Comparison of ENCODE assay signal across 15 cellular contexts in the genomic region with DNA sequence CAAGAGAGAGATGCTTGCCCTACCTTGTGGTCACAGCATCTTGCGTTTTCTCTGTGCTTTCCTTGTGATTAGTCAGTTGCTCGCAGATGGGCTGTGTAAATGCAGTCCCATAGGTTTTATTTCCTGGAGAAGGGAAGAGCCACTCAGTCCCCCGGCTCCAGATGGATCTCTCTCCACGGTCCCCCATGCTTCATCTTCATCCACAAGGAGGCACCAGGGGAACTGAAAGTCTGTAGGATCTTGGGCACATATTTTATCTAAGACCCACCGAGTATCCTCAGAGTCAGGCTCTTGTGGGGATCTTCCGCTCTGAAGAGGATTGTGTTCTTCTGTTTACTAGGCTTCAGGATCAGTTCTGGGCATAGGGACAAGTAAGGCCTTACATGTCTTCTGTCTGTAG.
A peak's percentile ranks its signal among the peaks of the same experiment; 100 is the strongest.
DNase-seq lines count a peak whose midpoint lies in the region; ATAC-seq and TF ChIP-seq lines count a peak whose summit lies in the region.
"Had no signal": no experiment of that assay in that cellular context is flagged by ENCODE, and none has a peak within 500 bp of the region (broad histone marks: within the 10 kb centered on the region; RNA-seq: fewer than 3 reads in every experiment).

No MANE protein-coding gene starts in this region.

- H3K36me3 Mint-ChIP-seq in glutamatergic neuron (ENCODE audit: unreplicated experiment), result no peaks in the 10 kb centered on the region
- H3K36me3 Mint-ChIP-seq: CD14-positive monocyte; CD8-positive, alpha-beta T cell had no signal

- no peaks in the 10 kb centered on the region for H3K27me3 ChIP-seq in uterus

- H3K4me3 Mint-ChIP-seq in stimulated activated naive CD8-positive, alpha-beta T cell treated with anti-CD3 and anti-CD28 coated beads, Interleukin-15, amount 100 ng/mL, for 72 hours, result no peak overlapping the region
- peak overlapping the region; percentile 56 for H3K4me3 Mint-ChIP-seq in glutamatergic neuron (ENCODE audit: unreplicated experiment)
- H3K4me3 Mint-ChIP-seq: CD14-positive monocyte; CD8-positive, alpha-beta T cell had no signal

- H3K27ac ChIP-seq in uterus, result no peak overlapping the region
- H3K27ac ChIP-seq: A549 had no signal

- no peak overlapping the region for H3K4me3 ChIP-seq in uterus
- H3K4me3 ChIP-seq: A549 had no signal

- intact Hi-C loops in uterus (cut with DNase I; ENCODE audit: low total_unique reads), result no loop called here

- H3K27ac Mint-ChIP-seq in stimulated activated naive CD8-positive, alpha-beta T cell treated with anti-CD3 and anti-CD28 coated beads, Interleukin-15, amount 100 ng/mL, for 72 hours, result peak overlapping the region; percentile 28 to 82
- peak overlapping the region; percentile 76 for H3K27ac Mint-ChIP-seq in glutamatergic neuron (ENCODE audit: unreplicated experiment)
- H3K27ac Mint-ChIP-seq: CD14-positive monocyte; CD8-positive, alpha-beta T cell had no signal

- TF ChIP-seq POLR2A in uterus (IDR thresholded peaks at IDR 0.05), result no peak

- H3K4me1 ChIP-seq in uterus, result no peaks in the 10 kb centered on the region
- H3K4me1 ChIP-seq: A549 had no signal

- H3K9me3 ChIP-seq in uterus, result no peaks in the 10 kb centered on the region
- H3K9me3 ChIP-seq: A549 had no signal

- TF ChIP-seq CTCF in glutamatergic neuron (IDR thresholded peaks at IDR 0.05; ENCODE audit: partially characterized antibody, unreplicated experiment), result no peak
- TF ChIP-seq CTCF in uterus (IDR thresholded peaks at IDR 0.05), result no peak

- H3K4me1 Mint-ChIP-seq in stimulated activated naive CD8-positive, alpha-beta T cell treated with anti-CD3 and anti-CD28 coated beads, Interleukin-15, amount 100 ng/mL, for 72 hours, result no peaks in the 10 kb centered on the region
- peaks cover 21% of the 10 kb centered on the region for H3K4me1 Mint-ChIP-seq in glutamatergic neuron (ENCODE audit: low read depth, unreplicated experiment)
- H3K4me1 Mint-ChIP-seq: CD14-positive monocyte had no signal

- no peak for DNase-seq in stimulated activated naive CD8-positive, alpha-beta T cell treated with anti-CD3 and anti-CD28 coated beads, Interleukin-15, amount 100 ng/mL, for 72 hours
- no peak for DNase-seq in stimulated activated naive CD8-positive, alpha-beta T cell treated with anti-CD3 and anti-CD28 coated beads, Interleukin-15, Interleukin-2, amounts not matched to agents 100 U/mL and 50 U/mL, for 24 hours
- peak; percentile 17 for DNase-seq in NCI-H524 treated with DMSO at 0.1 percent for 48 hours (lab: John Stamatoyannopoulos, UW)
- no peak for DNase-seq in glutamatergic neuron
- no peak for DNase-seq in 8988T
- DNase-seq in uterus, result no peak
- DNase-seq: CD8-positive, alpha-beta T cell; COR-L47; DMS53; GF-D8; HCEC 1CT had no signal

- peaks cover 19% of the 10 kb centered on the region for H3K27me3 Mint-ChIP-seq in stimulated activated naive CD8-positive, alpha-beta T cell treated with anti-CD3 and anti-CD28 coated beads, Interleukin-15, amount 100 ng/mL, for 72 hours
- H3K27me3 Mint-ChIP-seq in glutamatergic neuron (ENCODE audit: unreplicated experiment), result no peaks in the 10 kb centered on the region

- no peaks in the 10 kb centered on the region for H3K36me3 ChIP-seq in uterus

- no peaks in the 10 kb centered on the region for H3K9me3 Mint-ChIP-seq in stimulated activated naive CD8-positive, alpha-beta T cell treated with anti-CD3 and anti-CD28 coated beads, Interleukin-15, amount 100 ng/mL, for 72 hours
- no peaks in the 10 kb centered on the region for H3K9me3 Mint-ChIP-seq in glutamatergic neuron (ENCODE audit: unreplicated experiment)
- H3K9me3 Mint-ChIP-seq: CD8-positive, alpha-beta T cell had no signal

- ATAC-seq in stimulated activated naive CD8-positive, alpha-beta T cell treated with anti-CD3 and anti-CD28 coated beads, Interleukin-15, amount 100 ng/mL, for 72 hours, result no peak
- no peak for ATAC-seq in stimulated activated naive CD8-positive, alpha-beta T cell treated with anti-CD3 and anti-CD28 coated beads, Interleukin-15, Interleukin-2, amounts not matched to agents 100 U/mL and 50 U/mL, for 24 hours
- no peak for ATAC-seq in GM21367 (IDR thresholded peaks at IDR 0.05; ENCODE audit: unreplicated experiment)
- ATAC-seq: A549; CD8-positive, alpha-beta T cell; HepG2 had no signal
